In genomic region chr5:87412417-87413115, GRCh38 we compare ENCODE assay signal across 8 cellular contexts. TPM values are rescaled to one million over a fixed set of nuclear protein-coding genes. Genes with fewer than 3 reads are reported as not detected.
DNase-seq lines count a peak whose midpoint lies in the region; ATAC-seq, FAIRE-seq and TF ChIP-seq lines count a peak whose summit lies in the region.

Gene CCNH (minus strand): TSS chr5:87412930. CDS start chr5:87412794, 136 bp downstream.

- H3K9me3 Mint-ChIP-seq in chondrocyte (ENCODE audit: low read depth), result no peaks in the 10 kb centered on the region

- H3K36me3 Mint-ChIP-seq in chondrocyte (ENCODE audit: low read depth), result peaks cover 11% of the 10 kb centered on the region

- ATAC-seq in HG03439 (IDR thresholded peaks at IDR 0.05; ENCODE audit: unreplicated experiment), result peak; percentile 100

- dilution Hi-C loops in keratinocyte (cut with MboI; ENCODE audit: extremely low pct_ligation_motif_present, low sequenced_read_pairs), result no loop called here

- H3K4me1 Mint-ChIP-seq in chondrocyte (ENCODE audit: low read depth), result peaks cover 24% of the 10 kb centered on the region

- peak; percentile 92 for TF ChIP-seq POLR2A in GM19193 (IDR thresholded peaks at IDR 0.05; ENCODE audit: extremely low read depth, insufficient read depth, insufficient read length)

- peaks cover 9% of the 10 kb centered on the region for H3K4me1 ChIP-seq in keratinocyte (ENCODE audit: control insufficient read depth, extremely low read depth, insufficient read depth, low read length)

- H3K4me2 ChIP-seq in keratinocyte (ENCODE audit: control insufficient read depth, extremely low read depth, insufficient read depth, low read depth, low read length), result peak within 1 kb of the TSS; percentile 86

- H3K27me3 ChIP-seq in keratinocyte (ENCODE audit: control insufficient read depth, extremely low read depth, insufficient read depth, low read length), result no peaks in the 10 kb centered on the region

- H3K27ac Mint-ChIP-seq in chondrocyte (ENCODE audit: unreplicated experiment), result peak within 1 kb of the TSS; percentile 98

- H3K36me3 ChIP-seq in keratinocyte (ENCODE audit: control insufficient read depth in 2 of 2, extremely low read depth in 1 of 2, insufficient read depth in 2 of 2, low read length in 2 of 2), result peaks cover 5 to 6% of the 10 kb centered on the region in 2 experiments

- H3K27ac ChIP-seq in keratinocyte (ENCODE audit: control insufficient read depth, insufficient read depth, low read length), result peak within 1 kb of the TSS; percentile 89

- H4K20me1 ChIP-seq in keratinocyte (ENCODE audit: control insufficient read depth, extremely low read depth, insufficient read depth, low read length), result no peaks in the 10 kb centered on the region

- peak within 1 kb of the TSS; percentile 65 to 99 (median 95) for H3K4me3 ChIP-seq in keratinocyte (ENCODE audit: control insufficient read depth in 2 of 3, extremely low read depth in 1 of 3, insufficient read depth in 2 of 3, low read depth in 1 of 3, low read length in 3 of 3)

- peaks cover 33% of the 10 kb centered on the region for H3K79me2 ChIP-seq in keratinocyte (ENCODE audit: control insufficient read depth, insufficient read depth, low read length)

- H3K9me1 ChIP-seq in keratinocyte (ENCODE audit: control insufficient read depth, extremely low read depth, insufficient read depth, low read length), result no peaks in the 10 kb centered on the region

- H3K9ac ChIP-seq in keratinocyte (ENCODE audit: control insufficient read depth, extremely low read depth, insufficient read depth, low read length), result peak within 1 kb of the TSS; percentile 95

- no peaks in the 10 kb centered on the region for H3K9me3 ChIP-seq in keratinocyte (ENCODE audit: control insufficient read depth, low read depth, low read length)

- FAIRE-seq in keratinocyte (lab: Jason Lieb, UNC), result peak; percentile 97

- peak within 1 kb of the TSS; percentile 88 for H3K4me3 Mint-ChIP-seq in chondrocyte (ENCODE audit: unreplicated experiment)

- peak within 1 kb of the TSS; percentile 98 for H2AFZ ChIP-seq in keratinocyte (ENCODE audit: control insufficient read depth, low read length)

- no peaks in the 10 kb centered on the region for H3K27me3 Mint-ChIP-seq in chondrocyte (ENCODE audit: low read depth)

- TF ChIP-seq CTCF in chondrocyte (IDR thresholded peaks at IDR 0.05) (peak; percentile 9), keratinocyte (optimal IDR thresholded peaks at IDR 0.05 in 1 of 3, IDR thresholded peaks at IDR 0.05 in 1 of 3, conservative IDR thresholded peaks at IDR 0.05 in 1 of 3; ENCODE audit: extremely low read depth in 1 of 3, insufficient read depth in 2 of 3, low read length in 3 of 3) (no peak)

- DNase-seq in AML-193 (lab: John Stamatoyannopoulos, UW), result peak; percentile 96
- peak; percentile 85 for DNase-seq in NCI-H510A treated with DMSO at 0.1 percent for 48 hours (lab: John Stamatoyannopoulos, UW)
- peak; percentile 89 for DNase-seq in activated CD4-positive, alpha-beta T cell treated with anti-CD3 and anti-CD28 coated beads for 24 hours (ENCODE audit: low read depth in 2 of 2)
- DNase-seq in chondrocyte (ENCODE audit: low spot score), result peak; percentile 98
- DNase-seq in keratinocyte (ENCODE audit: low read depth, low spot score), result peak; percentile 58
- DNase-seq in stimulated activated CD4-positive, alpha-beta T cell treated with anti-CD3 and anti-CD28 coated beads, Interleukin-15, amount 100 ng/mL, for 1 hour (ENCODE audit: low read depth in 1 of 2, low spot score in 1 of 2), result peak; percentile 86 to 88

RNA-seq across cellular contexts. Expression of gene CCNH, which starts in this region (rescaled TPM):
- 23.1 to 30.3 TPM (median 25.3 TPM) in 3 replicates for total RNA-seq in chondrocyte
- 41.3 to 56.5 TPM (median 43.4 TPM) in 3 replicates for polyA plus RNA-seq in keratinocyte
- polyA plus RNA-seq in keratinocyte (2011; ENCODE audit: low read depth), result 116 TPM
- polyA plus RNA-seq in keratinocyte (2011; cell fraction: cytosol; rRNA removed), result 34.8 and 63.6 TPM in 2 replicates
- polyA plus RNA-seq in keratinocyte (2011; cell fraction: nucleus; rRNA removed), result 35.1 and 47.9 TPM in 2 replicates
- polyA plus RNA-seq in keratinocyte (2012; ENCODE audit: low replicate concordance), result 29.0 and 38.0 TPM in 2 replicates
- 16.0 to 53.2 TPM (median 51.7 TPM) in 3 replicates for polyA minus RNA-seq in keratinocyte
- polyA minus RNA-seq in keratinocyte (2011; cell fraction: cytosol; rRNA and poly(A)+ RNA removed), result 13.6 TPM
- polyA minus RNA-seq in keratinocyte (2011; cell fraction: nucleus; rRNA and poly(A)+ RNA removed), result 28.8 and 35.6 TPM in 2 replicates

Comparison
In these comparisons a context has a peak if more than half of its experiments do, and no peak if none do; other contexts are left out.
1. Peak in every context shown above with its lines: DNase-seq, ATAC-seq, H3K4me3 ChIP-seq and H3K27ac ChIP-seq.